In genomic region chr3:23183731-23184130, GRCh38 we compare ENCODE assay signal across 8 cellular contexts. TPM values are rescaled to one million over a fixed set of nuclear protein-coding genes. Genes with fewer than 3 reads are reported as not detected.
A peak's percentile ranks its signal among the peaks of the same experiment; 100 is the strongest.
DNase-seq lines count a peak whose midpoint lies in the region; ATAC-seq and FAIRE-seq lines count a peak whose summit lies in the region.

No MANE protein-coding gene starts in this region.

- DNase-seq in NCI-H2107 treated with DMSO at 0.1 percent for 48 hours (lab: John Stamatoyannopoulos, UW; ENCODE audit: unreplicated experiment) (peak; percentile 3), NCI-H2107 (lab: John Stamatoyannopoulos, UW) (no peak), RPMI8226 (peak; percentile 30), glomerular visceral epithelial cell (ENCODE audit: extremely low spot score) (peak; percentile 52), small intestine (peak; percentile 50)
- no peak for DNase-seq in activated CD4-positive, alpha-beta T cell treated with anti-CD3 and anti-CD28 coated beads, Interleukin-2, amount 50 U/mL, for 48 hours

- ATAC-seq in HG02981 (IDR thresholded peaks at IDR 0.05; ENCODE audit: unreplicated experiment) (no peak), HG02970 (IDR thresholded peaks at IDR 0.05; ENCODE audit: low FRiP score, unreplicated experiment) (no peak)

- 15 to 32% (median 30%) methylated on average over 3 of the region's 3 CpGs for WGBS in small intestine, 3 donors

- no peaks in the 10 kb centered on the region for H3K36me3 ChIP-seq in small intestine (ENCODE audit: control insufficient read depth in 2 of 2, insufficient read depth in 2 of 2, low read length in 2 of 2)

- no peaks in the 10 kb centered on the region for H3K9me3 ChIP-seq in small intestine (ENCODE audit: control insufficient read depth, low read depth)

- FAIRE-seq in small intestine (lab: Jason Lieb, UNC): no peak

- H3K27ac ChIP-seq in small intestine (ENCODE audit: low read depth in 1 of 2, low read length in 1 of 2): no peak overlapping the region

- no peaks in the 10 kb centered on the region for H3K4me1 ChIP-seq in small intestine (ENCODE audit: control insufficient read depth in 2 of 2, insufficient read depth in 1 of 2, low read depth in 1 of 2, low read length in 1 of 2)

- no peak overlapping the region for H3K4me3 ChIP-seq in small intestine (ENCODE audit: low read depth in 1 of 2, low read length in 2 of 2)

- H3K27me3 ChIP-seq in small intestine (ENCODE audit: control insufficient read depth in 2 of 2, insufficient read depth in 2 of 2, low read length in 2 of 2): no peaks in the 10 kb centered on the region

RNA-seq across cellular contexts. Expression of gene UBE2E2, which starts 19.4 kb away (rescaled TPM):
- 10 to 100 TPM in 1 of 3 donors, 1 to 10 TPM in 2; 1.1 to 10.2 (median 6.8) TPM for polyA plus RNA-seq in small intestine

Comparison
In these comparisons a context has a peak if more than half of its experiments do, and no peak if none do; other contexts are left out.
1. DNase-seq: peak in NCI-H2107 treated with DMSO at 0.1 percent for 48 hours (single experiment), RPMI8226 (single experiment), glomerular visceral epithelial cell (single experiment) and small intestine (single experiment); none in NCI-H2107 (single experiment) and activated CD4-positive, alpha-beta T cell treated with anti-CD3 and anti-CD28 coated beads, Interleukin-2, amount 50 U/mL, for 48 hours (0 of 2).